Comparison of ENCODE assay signal across 19 cellular contexts in genomic region chr13:108188260-108188659, GRCh38. TPM values are rescaled to one million over a fixed set of nuclear protein-coding genes. Genes with fewer than 3 reads are reported as not detected.
DNase-seq lines count a peak whose midpoint lies in the region; ATAC-seq, FAIRE-seq and TF ChIP-seq lines count a peak whose summit lies in the region.
"Had no signal": no experiment of that assay in that cellular context is flagged by ENCODE, and none has a peak within 500 bp of the region (broad histone marks: within the 10 kb centered on the region; RNA-seq: fewer than 3 reads in every experiment).

No MANE protein-coding gene starts in this region.

- H3K4me1 ChIP-seq in A549, result no peaks in the 10 kb centered on the region
- H3K4me1 ChIP-seq in IMR-90 (ENCODE audit: control insufficient read depth, insufficient read depth, low read length), result no peaks in the 10 kb centered on the region
- H3K4me1 ChIP-seq in K562 (replicated peaks in 1 of 2; ENCODE audit: control insufficient read depth in 2 of 2, insufficient read depth in 2 of 2, low read length in 2 of 2), result no peaks in the 10 kb centered on the region
- no peaks in the 10 kb centered on the region for H3K4me1 ChIP-seq in pancreas

- no peaks in the 10 kb centered on the region for H3K79me1 ChIP-seq in IMR-90 (ENCODE audit: low read depth in 1 of 2, low read length in 2 of 2)

- H3K4me2 ChIP-seq in A549 (no peak overlapping the region), IMR-90 (ENCODE audit: low read depth, low read length) (no peak overlapping the region), K562 (ENCODE audit: insufficient read depth, low read length) (no peak overlapping the region)
- H3K4me2 ChIP-seq: BLaER1 treated with 17β-estradiol and CSF1 and Interleukin-3, amounts not matched to agents 10 nM and 100 nM had no signal

- dilution Hi-C loops in IMR-90 (cut with HindIII; ENCODE audit: low sequenced_read_pairs, unreplicated experiment), result no loop called here

- FAIRE-seq in A549 (lab: Jason Lieb, UNC) (no peak), K562 (lab: Jason Lieb, UNC) (no peak), pancreas (lab: Jason Lieb, UNC) (no peak)
- FAIRE-seq: A204.1, D721Med, GM12891, GM19239 had no signal

- H3K27ac ChIP-seq in A549 (no peak overlapping the region), IMR-90 (ENCODE audit: insufficient read depth, low read length) (no peak overlapping the region), K562 (ENCODE audit: extremely low read depth, low read depth, low read length) (no peak overlapping the region), pancreas (no peak overlapping the region)
- H3K27ac ChIP-seq: BLaER1 treated with 17β-estradiol and CSF1 and Interleukin-3, amounts not matched to agents 10 nM and 100 nM; C4-2B had no signal

- peaks cover 4% of the 10 kb centered on the region; the same call in 1 of the 2 replicates for H3K27me3 ChIP-seq in IMR-90 (ENCODE audit: control insufficient read depth, insufficient read depth, low read length)
- no peaks in the 10 kb centered on the region for H3K27me3 ChIP-seq in K562 (ENCODE audit: control insufficient read depth in 2 of 2, insufficient read depth in 2 of 2, low read length in 2 of 2)
- H3K27me3 ChIP-seq in pancreas, result peaks cover 0 to 7% (median 2%) of the 10 kb centered on the region in 4 donors
- H3K27me3 ChIP-seq: BLaER1 treated with 17β-estradiol and CSF1 and Interleukin-3, amounts not matched to agents 10 nM and 100 nM had no signal

- H3K14ac ChIP-seq in IMR-90 (replicated peaks; ENCODE audit: low read depth, low read length), result no peak overlapping the region

- 0% methylated on average over 2 of the region's 2 CpGs for WGBS in A549 (ENCODE audit: missing lambda C conversion rate)
- WGBS in IMR-90 (ENCODE audit: extremely low coverage in 2 of 2, insufficient read length in 1 of 2), 2 experiments, result no CpG with 5 or more reads among the region's 2 CpGs
- WGBS in K562 (ENCODE audit: insufficient coverage, low coverage, missing lambda C conversion rate), result 0% methylated on average over 2 of the region's 2 CpGs
- WGBS in pancreas, 2 donors, result 51 to 64% methylated on average over 2 of the region's 2 CpGs

- no peak for TF ChIP-seq CTCF in A549 (IDR thresholded peaks at IDR 0.05)
- TF ChIP-seq CTCF in IMR-90 (conservative IDR thresholded peaks at IDR 0.05; ENCODE audit: low read depth, low read length), result no peak
- no peak for TF ChIP-seq CTCF in K562 (IDR thresholded peaks at IDR 0.05 in 2 of 3, conservative IDR thresholded peaks at IDR 0.05 in 1 of 3; ENCODE audit: insufficient read depth in 2 of 3, low read depth in 1 of 3, low read length in 3 of 3)
- TF ChIP-seq CTCF in pancreas (IDR thresholded peaks at IDR 0.05), result no peak

- CTCF ChIA-PET in A549 (lab: Yijun Ruan, JAX) (no interaction called here), IMR-90 (lab: Yijun Ruan, JAX) (no interaction called here), K562 (lab: Yijun Ruan, JAX; ENCODE audit: low intra/inter-chr PET ratio) (no interaction called here)

- no peak overlapping the region for H3K23ac ChIP-seq in IMR-90 (ENCODE audit: low read depth, low read length)

- H3K9me3 ChIP-seq in A549 (no peaks in the 10 kb centered on the region), IMR-90 (ENCODE audit: control insufficient read depth, insufficient read depth, low read length) (no peaks in the 10 kb centered on the region), K562 (replicated peaks; ENCODE audit: control insufficient read depth, insufficient read depth, low read depth, low read length) (no peaks in the 10 kb centered on the region), pancreas (no peaks in the 10 kb centered on the region)
- H3K9me3 ChIP-seq: Caco-2 had no signal

- TF ChIP-seq POLR2A in A549 (IDR thresholded peaks at IDR 0.05; ENCODE audit: low read length) (no peak), IMR-90 (IDR thresholded peaks at IDR 0.05; ENCODE audit: low read depth, low read length) (no peak), K562 (conservative IDR thresholded peaks at IDR 0.05) (no peak)

- H2AFZ ChIP-seq in IMR-90 (replicated peaks; ENCODE audit: low read length, poor library complexity) (no peak overlapping the region), K562 (ENCODE audit: low read depth, low read length) (peak overlapping the region; percentile 60; the same call in 1 of the 2 replicates)

- intact Hi-C loops in IMR-90 (cut with micrococcal nuclease) (no loop called here), K562 (cut with micrococcal nuclease) (no loop called here), pancreas (cut with DNase I) (no loop called here)

- TF ChIP-seq EP300 in A549 (IDR thresholded peaks at IDR 0.05), result no peak
- TF ChIP-seq EP300 in K562 (IDR thresholded peaks at IDR 0.05; ENCODE audit: low read length), result no peak

- ATAC-seq in A549 (no peak), IMR-90 (ENCODE audit: low read depth) (no peak), K562 (no peak), pancreas (no peak)
- ATAC-seq: CD8-positive, alpha-beta T cell had no signal

- H3K4me3 ChIP-seq in A549 (no peak overlapping the region), IMR-90 (ENCODE audit: insufficient read depth, low read depth, low read length) (no peak overlapping the region), K562 (no peak overlapping the region), pancreas (no peak overlapping the region)
- H3K4me3 ChIP-seq: BLaER1 treated with 17β-estradiol and CSF1 and Interleukin-3, amounts not matched to agents 10 nM and 100 nM had no signal

- no peak overlapping the region for H2BK15ac ChIP-seq in IMR-90 (ENCODE audit: low read depth, low read length)

- no peak overlapping the region for H4K5ac ChIP-seq in IMR-90 (ENCODE audit: low read depth, low read length)

- H4K20me1 ChIP-seq in IMR-90 (ENCODE audit: insufficient read depth, low read length), result no peaks in the 10 kb centered on the region
- H4K20me1 ChIP-seq in K562 (replicated peaks; ENCODE audit: control insufficient read depth, insufficient read depth, low read length), result no peaks in the 10 kb centered on the region
- H4K20me1 ChIP-seq: BLaER1 treated with 17β-estradiol and CSF1 and Interleukin-3, amounts not matched to agents 10 nM and 100 nM had no signal

- H4K8ac ChIP-seq in IMR-90 (ENCODE audit: low read depth in 2 of 2, low read length in 2 of 2), result no peak overlapping the region

- no peak overlapping the region for H2BK20ac ChIP-seq in IMR-90 (ENCODE audit: low read depth, low read length)

- H4K91ac ChIP-seq in IMR-90 (ENCODE audit: insufficient read depth, low read depth, low read length), result no peak overlapping the region

- H3K18ac ChIP-seq in IMR-90 (ENCODE audit: low read depth, low read length), result no peak overlapping the region

- POLR2A ChIA-PET in A549 (lab: Yijun Ruan, JAX) (no interaction called here), IMR-90 (lab: Charles Lee; ENCODE audit: unreplicated experiment) (no interaction called here), K562 (lab: Yijun Ruan, JAX) (no interaction called here)

- H3K79me2 ChIP-seq in K562 (ENCODE audit: control insufficient read depth, insufficient read depth, low read length), result no peaks in the 10 kb centered on the region

- BruUV-seq in IMR-90 (replicated peaks; lab: Mats Ljungman, UMichigan) (no TSS peak), K562 (replicated peaks; lab: Mats Ljungman, UMichigan) (no TSS peak)

- DNase-seq in A549 (ENCODE audit: low read depth in 1 of 2, low spot score in 1 of 2) (no peak), IMR-90 (no peak), K562 (ENCODE audit: extremely low read depth in 1 of 4, low spot score in 3 of 4) (no peak), pancreas (no peak), putamen (ENCODE audit: low spot score) (no peak)
- DNase-seq: 8988T; AML-193; Caco-2; Calu3; CD4-positive, alpha-beta T cell; CD8-positive, alpha-beta T cell; DMS79 treated with DMSO at 0.1 percent for 48 hours; GF-D8 had no signal

- no peak overlapping the region for H2BK120ac ChIP-seq in IMR-90 (ENCODE audit: low read depth, low read length)

- H2AK9ac ChIP-seq in IMR-90 (replicated peaks; ENCODE audit: low read depth, low read length, poor library complexity), result no peak overlapping the region

- no peak overlapping the region for H3K56ac ChIP-seq in IMR-90 (ENCODE audit: extremely low read depth, insufficient read depth, low read length)

- H3K9me1 ChIP-seq in IMR-90 (ENCODE audit: insufficient read depth, low read length) (no peaks in the 10 kb centered on the region), K562 (ENCODE audit: control insufficient read depth, insufficient read depth, low read length) (no peaks in the 10 kb centered on the region)

- TF ChIP-seq RAD21 in A549 (conservative IDR thresholded peaks at IDR 0.05 in 1 of 2, IDR thresholded peaks at IDR 0.05 in 1 of 2) (no peak), IMR-90 (IDR thresholded peaks at IDR 0.05; ENCODE audit: low read length) (no peak), K562 (CRISPR knock-in tag; conservative IDR thresholded peaks at IDR 0.05 in 1 of 2, IDR thresholded peaks at IDR 0.05 in 1 of 2) (no peak)

- H2AK5ac ChIP-seq in IMR-90 (ENCODE audit: low read depth, low read length), result no peak overlapping the region

- no peak overlapping the region for H2BK5ac ChIP-seq in IMR-90 (ENCODE audit: low read depth, low read length, poor library complexity, severe bottlenecking)

- no peak overlapping the region for H3K4ac ChIP-seq in IMR-90 (ENCODE audit: low read depth, low read length)

- H3K36me3 ChIP-seq in IMR-90 (ENCODE audit: control insufficient read depth, insufficient read depth, low read length) (no peaks in the 10 kb centered on the region), K562 (ENCODE audit: control insufficient read depth, insufficient read depth, low read length) (no peaks in the 10 kb centered on the region), pancreas (no peaks in the 10 kb centered on the region)
- H3K36me3 ChIP-seq: BLaER1 treated with 17β-estradiol and CSF1 and Interleukin-3, amounts not matched to agents 10 nM and 100 nM had no signal

- in situ Hi-C loops in IMR-90 (cut with MboI; ENCODE audit: low sequenced_read_pairs) (no loop called here), K562 (cut with MboI) (no loop called here)

- no peak overlapping the region for H3K9ac ChIP-seq in IMR-90 (ENCODE audit: low read depth, low read length)
- H3K9ac ChIP-seq in K562 (ENCODE audit: insufficient read depth in 1 of 2, low read depth in 2 of 2, low read length in 2 of 2), result no peak overlapping the region
- H3K9ac ChIP-seq: BLaER1 treated with 17β-estradiol and CSF1 and Interleukin-3, amounts not matched to agents 10 nM and 100 nM had no signal

RNA-seq across cellular contexts. Expression of gene LIG4, which starts 27.1 kb away (rescaled TPM):
- polyA plus RNA-seq in A549 (2011; rRNA removed), result 9.1 and 10.0 TPM in 2 replicates
- 1.3 TPM in 2 replicates for polyA plus RNA-seq in A549 (2012; cell fraction: cytosol; rRNA removed)
- polyA plus RNA-seq in A549 (2012; cell fraction: nucleus; rRNA removed), result 0.84 and 1.3 TPM in 2 replicates
- 7.1 to 7.9 TPM (median 7.5 TPM) in 3 replicates for polyA plus RNA-seq in A549 (2017; fragmentation: RNase III; extraction: RNeasy Plus Mini Kit Qiagen cat#74134 plus additional on column Dnase treatment)
- 2.1 and 2.6 TPM in 2 replicates for polyA minus RNA-seq in A549 (2011; rRNA and poly(A)+ RNA removed)
- total RNA-seq in IMR-90 (2012; rRNA removed), result 7.2 and 11.7 TPM in 2 replicates
- 3.5 and 5.0 TPM in 2 replicates for polyA plus RNA-seq in IMR-90 (2012; rRNA removed)
- polyA plus RNA-seq in IMR-90 (2012; cell fraction: cytosol; rRNA removed), result 0.42 and 0.71 TPM in 2 replicates
- polyA plus RNA-seq in IMR-90 (2012; cell fraction: nucleus; rRNA removed; ENCODE audit: low replicate concordance), result 0.50 and 5.8 TPM in 2 replicates
- 2.8 and 15.5 TPM in 2 replicates for total RNA-seq in K562 (2011; cell fraction: chromatin; rRNA removed; ENCODE audit: low replicate concordance)
- total RNA-seq in K562 (2011; cell fraction: nucleolus; rRNA removed), result 1.8 and 2.8 TPM in 2 replicates
- total RNA-seq in K562 (2011; cell fraction: nucleoplasm; rRNA removed), result 3.8 and 4.1 TPM in 2 replicates
- 2.5 and 3.1 TPM in 2 replicates for total RNA-seq in K562 (2014; rRNA removed)
- total RNA-seq in K562 (2014; rRNA removed; fragmentation: Illumina TruSeq; extraction: Trizol), result 6.1 and 7.1 TPM in 2 replicates
- total RNA-seq in K562 (2015; rRNA removed; fragmentation: Illumina TruSeq; extraction: Trizol), result 4.6 and 5.1 TPM in 2 replicates
- 4.0 and 4.1 TPM in 2 replicates for total RNA-seq in K562 (2021)
- polyA plus RNA-seq in K562 (2011; rRNA removed), result 5.9 and 7.8 TPM in 2 replicates
- polyA plus RNA-seq in K562 (2011; cell fraction: cytosol; rRNA removed), result 1.1 and 2.3 TPM in 2 replicates
- polyA plus RNA-seq in K562 (2011; cell fraction: nucleus; rRNA removed), result 5.9 and 6.9 TPM in 2 replicates
- polyA plus RNA-seq in K562 (2012), result 3.4 and 6.5 TPM in 2 replicates
- 5.3 and 7.1 TPM in 2 replicates for polyA plus RNA-seq in K562 (2014; fragmentation: Illumina TruSeq; extraction: Trizol)
- polyA plus RNA-seq in K562 (2014; fragmentation: Nextera tagmentation; extraction: Ambion mirVana), result 1 to 10 TPM; 1.5 to 3.1 TPM
- polyA plus RNA-seq in K562 (2014; rRNA removed), result 4.5 and 6.0 TPM in 2 replicates
- 4.4 and 4.7 TPM in 2 replicates for polyA minus RNA-seq in K562 (2011; rRNA and poly(A)+ RNA removed)
- 1.6 and 3.5 TPM in 2 replicates for polyA minus RNA-seq in K562 (2011; cell fraction: cytosol; rRNA and poly(A)+ RNA removed)
- polyA minus RNA-seq in K562 (2011; cell fraction: nucleus; rRNA and poly(A)+ RNA removed), result 1.9 and 3.9 TPM in 2 replicates
- total RNA-seq in pancreas, result 1 to 10 TPM; 1.6 to 5.8 (median 3.1) TPM
- 1 to 10 TPM; 5.0 to 7.1 TPM for polyA plus RNA-seq in pancreas

RNA-seq across cellular contexts. Expression of gene ABHD13, which starts 29.9 kb away (rescaled TPM):
- polyA plus RNA-seq in A549 (2011; rRNA removed), result 6.7 and 9.7 TPM in 2 replicates
- 1.8 and 2.2 TPM in 2 replicates for polyA plus RNA-seq in A549 (2012; cell fraction: cytosol; rRNA removed)
- polyA plus RNA-seq in A549 (2012; cell fraction: nucleus; rRNA removed), result 0.72 and 1.2 TPM in 2 replicates
- 4.7 to 5.7 TPM (median 5.7 TPM) in 3 replicates for polyA plus RNA-seq in A549 (2017; fragmentation: RNase III; extraction: RNeasy Plus Mini Kit Qiagen cat#74134 plus additional on column Dnase treatment)
- 1.8 and 2.2 TPM in 2 replicates for polyA minus RNA-seq in A549 (2011; rRNA and poly(A)+ RNA removed)
- total RNA-seq in IMR-90 (2012; rRNA removed), result 4.1 and 10.6 TPM in 2 replicates
- 2.8 and 4.0 TPM in 2 replicates for polyA plus RNA-seq in IMR-90 (2012; rRNA removed)
- 0.92 and 1.1 TPM in 2 replicates for polyA plus RNA-seq in IMR-90 (2012; cell fraction: cytosol; rRNA removed)
- 0.39 and 2.6 TPM in 2 replicates for polyA plus RNA-seq in IMR-90 (2012; cell fraction: nucleus; rRNA removed; ENCODE audit: low replicate concordance)
- 3.6 and 9.8 TPM in 2 replicates for total RNA-seq in K562 (2011; cell fraction: chromatin; rRNA removed; ENCODE audit: low replicate concordance)
- 2.3 and 3.2 TPM in 2 replicates for total RNA-seq in K562 (2011; cell fraction: nucleolus; rRNA removed)
- total RNA-seq in K562 (2011; cell fraction: nucleoplasm; rRNA removed), result 5.8 and 9.8 TPM in 2 replicates
- total RNA-seq in K562 (2014; rRNA removed), result 3.5 and 4.0 TPM in 2 replicates
- 4.2 TPM in 2 replicates for total RNA-seq in K562 (2014; rRNA removed; fragmentation: Illumina TruSeq; extraction: Trizol)
- total RNA-seq in K562 (2015; rRNA removed; fragmentation: Illumina TruSeq; extraction: Trizol), result 3.8 and 4.1 TPM in 2 replicates
- total RNA-seq in K562 (2021), result 3.9 and 4.3 TPM in 2 replicates
- polyA plus RNA-seq in K562 (2011; rRNA removed), result 5.8 and 7.0 TPM in 2 replicates
- polyA plus RNA-seq in K562 (2011; cell fraction: cytosol; rRNA removed), result 1.3 and 2.8 TPM in 2 replicates
- polyA plus RNA-seq in K562 (2011; cell fraction: nucleus; rRNA removed), result 1.9 and 3.5 TPM in 2 replicates
- polyA plus RNA-seq in K562 (2012), result 3.2 and 3.4 TPM in 2 replicates
- polyA plus RNA-seq in K562 (2014; fragmentation: Illumina TruSeq; extraction: Trizol), result 4.5 and 5.0 TPM in 2 replicates
- 1 to 10 TPM; 1.7 to 2.7 TPM for polyA plus RNA-seq in K562 (2014; fragmentation: Nextera tagmentation; extraction: Ambion mirVana)
- polyA plus RNA-seq in K562 (2014; rRNA removed), result 4.0 and 4.1 TPM in 2 replicates
- 6.3 and 7.4 TPM in 2 replicates for polyA minus RNA-seq in K562 (2011; rRNA and poly(A)+ RNA removed)
- polyA minus RNA-seq in K562 (2011; cell fraction: cytosol; rRNA and poly(A)+ RNA removed), result 2.2 TPM in 2 replicates
- polyA minus RNA-seq in K562 (2011; cell fraction: nucleus; rRNA and poly(A)+ RNA removed), result 6.5 and 13.7 TPM in 2 replicates
- 1 to 10 TPM; 1.9 to 5.2 (median 3.0) TPM for total RNA-seq in pancreas
- polyA plus RNA-seq in pancreas, result 1 to 10 TPM; 1.5 to 4.9 TPM

Comparison
In these comparisons a context has a peak if more than half of its experiments do, and no peak if none do; other contexts are left out.
1. Of the 35 proteins assayed by ChIP-seq in both K562 and A549: peak only in K562: none; only in A549: MAFK; in both: none; in neither: 34.